Comparison of ENCODE assay signal across 23 cellular contexts in the genomic region with DNA sequence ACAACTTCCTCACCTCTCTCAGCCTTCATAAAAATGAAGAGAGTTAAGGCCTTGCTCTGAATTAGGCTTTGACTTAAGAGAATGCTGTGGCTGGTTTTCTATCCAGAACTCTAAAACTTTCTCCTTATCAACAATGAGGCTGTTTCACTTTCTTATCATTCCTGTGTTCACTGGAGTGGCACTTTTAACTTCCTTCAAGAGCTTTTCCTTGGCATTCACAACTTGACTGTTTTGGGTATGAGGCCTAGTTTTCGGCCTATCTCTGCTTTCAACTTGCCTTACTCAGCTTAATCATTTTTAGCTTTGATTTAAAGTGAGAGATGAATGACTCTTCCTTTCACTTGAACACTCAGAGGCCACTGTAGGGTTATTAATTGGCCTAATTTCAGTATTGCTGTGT. TPM values are rescaled to one million over a fixed set of nuclear protein-coding genes. Genes with fewer than 3 reads are reported as not detected.
DNase-seq lines count a peak whose midpoint lies in the region; ATAC-seq, FAIRE-seq and TF ChIP-seq lines count a peak whose summit lies in the region.
"Had no signal": no experiment of that assay in that cellular context is flagged by ENCODE, and none has a peak within 500 bp of the region (broad histone marks: within the 10 kb centered on the region; RNA-seq: fewer than 3 reads in every experiment).

No MANE protein-coding gene starts in this region.

- H3K9me3 ChIP-seq in A549 = peaks cover 9% of the 10 kb centered on the region; the same call in 2 of the 3 replicates
- no peaks in the 10 kb centered on the region for H3K9me3 ChIP-seq in left lung
- no peaks in the 10 kb centered on the region for H3K9me3 ChIP-seq in small intestine (ENCODE audit: control insufficient read depth, low read depth)
- no peaks in the 10 kb centered on the region for H3K9me3 ChIP-seq in spleen
- H3K9me3 ChIP-seq: SJSA1 had no signal

- FAIRE-seq in A549 (lab: Jason Lieb, UNC) = no peak
- peak; percentile 55 for FAIRE-seq in RCC 7860 (lab: Jason Lieb, UNC)
- FAIRE-seq in small intestine (lab: Jason Lieb, UNC) = no peak
- FAIRE-seq: H54, HTR-8/SVneo had no signal

- 100% methylated on average over 1 of the region's 1 CpG for WGBS in A549 (ENCODE audit: missing lambda C conversion rate)
- WGBS in small intestine, 3 donors = 19 to 56% (median 22%) methylated on average over 1 of the region's 1 CpG
- 72 to 92% (median 85%) methylated on average over 1 of the region's 1 CpG for WGBS in spleen, 5 donors

- TF ChIP-seq RAD21 in A549 (conservative IDR thresholded peaks at IDR 0.05 in 1 of 2, IDR thresholded peaks at IDR 0.05 in 1 of 2) = no peak

- POLR2A ChIA-PET in A549 (lab: Yijun Ruan, JAX) = no interaction called here

- H3K4me1 ChIP-seq in A549 (peaks cover 66% of the 10 kb centered on the region), left lung (peaks cover 0 to 10% of the 10 kb centered on the region in 2 donors), small intestine (ENCODE audit: control insufficient read depth in 2 of 2, insufficient read depth in 1 of 2, low read depth in 1 of 2, low read length in 1 of 2) (peaks cover 2 to 5% of the 10 kb centered on the region in 2 donors), spleen (peaks cover 0 to 9% (median 5%) of the 10 kb centered on the region in 6 donors)

- CTCF ChIA-PET in A549 (lab: Yijun Ruan, JAX) = interaction anchor here (0.7 to 2.6 kb wide), 2 partner anchors 46 to 215 kb away, joined by 3 to 8 read pairs; no protein-coding TSS in a partner anchor

- H3K27ac ChIP-seq in A549 (peak overlapping the region; percentile 98 to 100), left lung (peak overlapping the region in 1 of 2 donors; percentile 64), small intestine (ENCODE audit: low read depth in 1 of 2, low read length in 1 of 2) (peak overlapping the region; percentile 17 to 43), spleen (no peak overlapping the region)
- H3K27ac ChIP-seq: BLaER1, PC-9, SJSA1 had no signal

- H3K4me3 ChIP-seq in A549 (no peak overlapping the region), left lung (no peak overlapping the region), small intestine (ENCODE audit: low read depth in 1 of 2, low read length in 2 of 2) (no peak overlapping the region), spleen (no peak overlapping the region)
- H3K4me3 ChIP-seq: BLaER1, PC-9, SJSA1 had no signal

- no peak overlapping the region for H3K4me2 ChIP-seq in A549
- H3K4me2 ChIP-seq: BLaER1, PC-9 had no signal

- no peak for TF ChIP-seq EP300 in A549 (IDR thresholded peaks at IDR 0.05)

- intact Hi-C loops in left lung (cut with DNase I) (no loop called here), left ventricle myocardium superior (cut with micrococcal nuclease) (no loop called here), spleen (cut with DNase I; ENCODE audit: low total_unique reads) (no loop called here)

- DNase-seq in A549 (ENCODE audit: low read depth in 1 of 2, low spot score in 1 of 2) (no peak), RCC 7860 (ENCODE audit: low spot score) (peak; percentile 44), left lung (no peak), small intestine (peak; percentile 51), left ventricle myocardium superior (no peak), activated gamma-delta T cell treated with Interleukin-2 at 50 U/mL for 16 hours (no peak), spleen (no peak), cerebellar nuclear complex (lab: John Stamatoyannopoulos, UW) (no peak)
- DNase-seq: CD4-positive, CD25-positive, alpha-beta regulatory T cell; COR-L47; KBM-7; NCI-H2029; NCI-H446; NCI-H524 treated with DMSO at 0.1 percent for 48 hours; NCI-H774; NK-92 treated with Interleukin-12 subunit alpha and Interleukin-12 subunit beta, amount 100 ng/mL, for 24 hours; PC-9; Right ventricle myocardium superior; RPMI8226 had no signal

- H3K27me3 ChIP-seq in left lung (no peaks in the 10 kb centered on the region), small intestine (ENCODE audit: control insufficient read depth in 2 of 2, insufficient read depth in 2 of 2, low read length in 2 of 2) (no peaks in the 10 kb centered on the region), spleen (replicated peaks in 1 of 7) (no peaks in the 10 kb centered on the region)
- H3K27me3 ChIP-seq: BLaER1 had no signal

- H3K36me3 ChIP-seq in left lung = no peaks in the 10 kb centered on the region
- no peaks in the 10 kb centered on the region for H3K36me3 ChIP-seq in small intestine (ENCODE audit: control insufficient read depth in 2 of 2, insufficient read depth in 2 of 2, low read length in 2 of 2)
- H3K36me3 ChIP-seq in spleen = no peaks in the 10 kb centered on the region
- H3K36me3 ChIP-seq: BLaER1 had no signal

- ATAC-seq in A549 = no peak
- peak; percentile 0 for ATAC-seq in left lung
- ATAC-seq in left ventricle myocardium superior = no peak

- no peak for TF ChIP-seq POLR2A in A549 (IDR thresholded peaks at IDR 0.05; ENCODE audit: low read length)
- TF ChIP-seq POLR2A in spleen (IDR thresholded peaks at IDR 0.05) = no peak

- TF ChIP-seq CTCF in A549 (IDR thresholded peaks at IDR 0.05) (no peak), left lung (IDR thresholded peaks at IDR 0.05) (no peak), spleen (IDR thresholded peaks at IDR 0.05 in 8 of 11, conservative IDR thresholded peaks at IDR 0.05 in 3 of 11) (no peak)

TF ChIP-seq in A549, 52 proteins besides CTCF, POLR2A, EP300 and RAD21:
- TF ChIP-seq NR3C1 (IDR thresholded peaks at IDR 0.05) (no peak), JUNB (IDR thresholded peaks at IDR 0.05) (no peak), CHD2 (IDR thresholded peaks at IDR 0.05; ENCODE audit: low read length, partially characterized antibody) (no peak), PHF8 (IDR thresholded peaks at IDR 0.05; ENCODE audit: borderline replicate concordance, low read depth) (no peak), ZNF302 (CRISPR knock-in tag; IDR thresholded peaks at IDR 0.05) (no peak)

RNA-seq across cellular contexts. Expression of a gene that starts 4.3 kb away (rescaled TPM):
- polyA plus RNA-seq in A549 (2011; rRNA removed) = 220 and 333 TPM in 2 replicates
- polyA plus RNA-seq in A549 (2012; cell fraction: cytosol; rRNA removed) = 29.5 and 36.6 TPM in 2 replicates
- polyA plus RNA-seq in A549 (2012; cell fraction: nucleus; rRNA removed) = 3.5 and 15.9 TPM in 2 replicates
- 152 to 179 TPM (median 166 TPM) in 3 replicates for polyA plus RNA-seq in A549 (2017; fragmentation: RNase III; extraction: RNeasy Plus Mini Kit Qiagen cat#74134 plus additional on column Dnase treatment)
- polyA minus RNA-seq in A549 (2011; rRNA and poly(A)+ RNA removed) = 95.2 and 105 TPM in 2 replicates
- total RNA-seq in left lung = 100 to 1,000 TPM in 1 of 2 donors, 10 to 100 TPM in 1; 85.6 to 119 TPM
- 10 to 100 TPM in 2 of 3 donors, 1 to 10 TPM in 1; 3.5 to 23.2 (median 19.7) TPM for polyA plus RNA-seq in small intestine
- 39.1 TPM for total RNA-seq in left ventricle myocardium superior
- total RNA-seq in spleen = 10 to 100 TPM; 26.6 to 46.1 (median 29.7) TPM
- polyA plus RNA-seq in spleen = 10 to 100 TPM in 2 of 3 donors, 1 to 10 TPM in 1; 6.8 to 14.5 (median 12.5) TPM

Comparison
In these comparisons a context has a peak if more than half of its experiments do, and no peak if none do; other contexts are left out.
1. DNase-seq: peak in RCC 7860 (single experiment) and small intestine (single experiment); none in A549 (0 of 2), left lung (0 of 2), left ventricle myocardium superior (single experiment), activated gamma-delta T cell treated with Interleukin-2 at 50 U/mL for 16 hours (single experiment), spleen (single experiment) and cerebellar nuclear complex (0 of 2).
2. H3K27ac ChIP-seq: peak in A549 (2 of 2) and small intestine (2 of 2); none in spleen (0 of 8).